37 cellular contexts compared by ENCODE assay signal in genomic region chr11:95302211-95302610, GRCh38.
"Had no signal": no experiment of that assay in that cellular context is flagged by ENCODE, and none has a peak within 500 bp of the region (broad histone marks: within the 10 kb centered on the region; RNA-seq: fewer than 3 reads in every experiment).

No MANE protein-coding gene starts in this region.

- H3K27ac ChIP-seq: adrenal gland, ascending aorta, brain microvascular endothelial cell, breast epithelium, cardiac muscle cell had no signal

- ATAC-seq: activated naive CD4-positive, alpha-beta T cell treated with anti-CD3 and anti-CD28 coated beads, Interleukin-2, amount 50 U/mL, for 72 hours; activated naive CD8-positive, alpha-beta T cell treated with anti-CD3 and anti-CD28 coated beads, Interleukin-2, amount 50 U/mL, for 24 hours; activated T-cell treated with anti-CD3 and anti-CD28 coated beads, Interleukin-2, amount 50 U/mL, for 4 hours; activated T-cell treated with anti-CD3 and anti-CD28 coated beads, Interleukin-2, amount 50 U/mL, for 72 hours; activated T-helper 17 cell treated with anti-CD3 and anti-CD28 coated beads, Interleukin-2, amount 50 U/mL, for 72 hours had no signal

- H3K9me3 ChIP-seq: adrenal gland, ascending aorta, body of pancreas, breast epithelium had no signal

- H3K4me3 Mint-ChIP-seq: activated naive CD4-positive, alpha-beta T cell treated with anti-CD3 and anti-CD28 coated beads for 36 hours; activated naive CD4-positive, alpha-beta T cell treated with anti-CD3 and anti-CD28 coated beads, Interleukin-2, amount 10 ng/mL, durations not matched to agents 7 days and 5 days; activated naive CD4-positive, alpha-beta T cell treated with anti-CD3 and anti-CD28 coated beads, Interleukin-2, amount 50 U/mL, for 24 hours; activated naive CD8-positive, alpha-beta T cell; activated naive CD8-positive, alpha-beta T cell treated with anti-CD3 and anti-CD28 coated beads for 36 hours; activated naive CD8-positive, alpha-beta T cell treated with anti-CD3 and anti-CD28 coated beads, Interleukin-2, amount 10 ng/mL, durations not matched to agents 7 days and 5 days; activated naive CD8-positive, alpha-beta T cell treated with anti-CD3 and anti-CD28 coated beads, Interleukin-2, amount 50 U/mL, for 24 hours; activated T-cell treated with anti-CD3 and anti-CD28 coated beads, Interleukin-2, amount 50 U/mL, for 24 hours; activated T-cell treated with anti-CD3 and anti-CD28 coated beads, Interleukin-2, amount 50 U/mL, for 4 hours; activated T-cell treated with anti-CD3 and anti-CD28 coated beads, Interleukin-2, amount 50 U/mL, for 72 hours; activated T-helper 1 cell treated with anti-CD3 and anti-CD28 coated beads, Interleukin-12 subunit alpha, Interleukin-12 subunit beta, Interleukin-2, Interleukin-4 antibody, amounts not matched to agents 30 ng/mL and 10 ng/mL and 1 ng/mL, durations not matched to agents 14 hours and 24 hours and 36 hours; activated T-helper 17 cell treated with anti-CD3 and anti-CD28 coated beads, Interleukin-2, amount 50 U/mL, for 72 hours; brain; central memory CD8-positive, alpha-beta T cell had no signal

- H3K36me3 ChIP-seq: adrenal gland, ascending aorta, brain microvascular endothelial cell, breast epithelium, cardiac muscle cell had no signal

- H3K4me1 ChIP-seq: ascending aorta had no signal

- DNase-seq: activated effector memory CD4-positive, alpha-beta T cell treated with anti-CD3 and anti-CD28 coated beads, Interleukin-2, amount 50 U/mL, for 16 hours; activated effector memory CD4-positive, alpha-beta T cell treated with Interleukin-2 at 50 U/mL for 16 hours; activated gamma-delta T cell; activated gamma-delta T cell treated with Interleukin-2 at 50 U/mL for 16 hours; activated naive CD4-positive, alpha-beta T cell; activated naive CD4-positive, alpha-beta T cell treated with anti-CD3 and anti-CD28 coated beads for 36 hours; activated naive CD4-positive, alpha-beta T cell treated with anti-CD3 and anti-CD28 coated beads, Interleukin-2, amount 10 ng/mL, durations not matched to agents 7 days and 5 days; activated naive CD4-positive, alpha-beta T cell treated with anti-CD3 and anti-CD28 coated beads, Interleukin-2, amount 50 U/mL, for 16 hours; activated naive CD4-positive, alpha-beta T cell treated with Interleukin-2 at 50 U/mL for 16 hours; activated naive CD8-positive, alpha-beta T cell treated with anti-CD3 and anti-CD28 coated beads for 36 hours; activated naive CD8-positive, alpha-beta T cell treated with anti-CD3 and anti-CD28 coated beads, Interleukin-2, amount 10 ng/mL, durations not matched to agents 7 days and 5 days; activated naive CD8-positive, alpha-beta T cell treated with anti-CD3 and anti-CD28 coated beads, Interleukin-2, amount 50 U/mL, for 24 hours; activated T-cell treated with anti-CD3 and anti-CD28 coated beads, Interleukin-2, amount 50 U/mL, for 1 hour; activated T-cell treated with anti-CD3 and anti-CD28 coated beads, Interleukin-2, amount 50 U/mL, for 24 hours; activated T-cell treated with anti-CD3 and anti-CD28 coated beads, Interleukin-2, amount 50 U/mL, for 4 hours; activated T-cell treated with anti-CD3 and anti-CD28 coated beads, Interleukin-2, amount 50 U/mL, for 48 hours; activated T-cell treated with anti-CD3 and anti-CD28 coated beads, Interleukin-2, amount 50 U/mL, for 72 hours; amniotic stem cell; amygdala; anterior cingulate cortex; aorta; brain microvascular endothelial cell; central memory CD4-positive, alpha-beta T cell; cerebellar nuclear complex had no signal

- H3K36me3 Mint-ChIP-seq: activated naive CD4-positive, alpha-beta T cell treated with anti-CD3 and anti-CD28 coated beads, Interleukin-2, amount 10 ng/mL, durations not matched to agents 7 days and 5 days; activated naive CD4-positive, alpha-beta T cell treated with anti-CD3 and anti-CD28 coated beads, Interleukin-2, amount 50 U/mL, for 24 hours; activated naive CD4-positive, alpha-beta T cell treated with anti-CD3 and anti-CD28 coated beads, Interleukin-2, amount 50 U/mL, for 72 hours; activated naive CD8-positive, alpha-beta T cell; activated naive CD8-positive, alpha-beta T cell treated with anti-CD3 and anti-CD28 coated beads for 36 hours; brain had no signal

- H3K4me3 ChIP-seq: adrenal gland, ascending aorta, body of pancreas, breast epithelium, cardiac muscle cell had no signal

- H3K27ac Mint-ChIP-seq: activated naive CD4-positive, alpha-beta T cell treated with anti-CD3 and anti-CD28 coated beads for 36 hours; activated naive CD4-positive, alpha-beta T cell treated with anti-CD3 and anti-CD28 coated beads, Interleukin-2, amount 10 ng/mL, durations not matched to agents 7 days and 5 days; activated naive CD4-positive, alpha-beta T cell treated with anti-CD3 and anti-CD28 coated beads, Interleukin-2, amount 50 U/mL, for 24 hours; activated naive CD4-positive, alpha-beta T cell treated with anti-CD3 and anti-CD28 coated beads, Interleukin-2, amount 50 U/mL, for 72 hours; activated naive CD8-positive, alpha-beta T cell; activated naive CD8-positive, alpha-beta T cell treated with anti-CD3 and anti-CD28 coated beads for 36 hours; activated naive CD8-positive, alpha-beta T cell treated with anti-CD3 and anti-CD28 coated beads, Interleukin-2, amount 10 ng/mL, durations not matched to agents 7 days and 5 days; activated naive CD8-positive, alpha-beta T cell treated with anti-CD3 and anti-CD28 coated beads, Interleukin-2, amount 50 U/mL, for 24 hours; activated T-cell treated with anti-CD3 and anti-CD28 coated beads, Interleukin-2, amount 50 U/mL, for 24 hours; activated T-cell treated with anti-CD3 and anti-CD28 coated beads, Interleukin-2, amount 50 U/mL, for 72 hours; activated T-helper 1 cell treated with anti-CD3 and anti-CD28 coated beads, Interleukin-12 subunit alpha, Interleukin-12 subunit beta, Interleukin-2, Interleukin-4 antibody, amounts not matched to agents 30 ng/mL and 10 ng/mL and 1 ng/mL, durations not matched to agents 14 hours and 24 hours and 36 hours; activated T-helper 17 cell treated with anti-CD3 and anti-CD28 coated beads, Interleukin-2, amount 50 U/mL, for 72 hours; activated T-helper 2 cell treated with anti-CD3 and anti-CD28 coated beads, Interferon-gamma antibody, Interleukin-2, Interleukin-4, amounts not matched to agents 10 μg/mL and 5 μg/mL and 100 μg/mL, durations not matched to agents 14 hours and 24 hours and 36 hours had no signal

- H3K27me3 ChIP-seq: adrenal gland, ascending aorta, body of pancreas, brain microvascular endothelial cell, breast epithelium, cardiac muscle cell had no signal

- H3K9me3 Mint-ChIP-seq: activated naive CD4-positive, alpha-beta T cell treated with anti-CD3 and anti-CD28 coated beads for 36 hours; activated naive CD4-positive, alpha-beta T cell treated with anti-CD3 and anti-CD28 coated beads, Interleukin-2, amount 10 ng/mL, durations not matched to agents 7 days and 5 days; activated naive CD4-positive, alpha-beta T cell treated with anti-CD3 and anti-CD28 coated beads, Interleukin-2, amount 50 U/mL, for 24 hours; activated naive CD8-positive, alpha-beta T cell treated with anti-CD3 and anti-CD28 coated beads for 36 hours; activated naive CD8-positive, alpha-beta T cell treated with anti-CD3 and anti-CD28 coated beads, Interleukin-2, amount 50 U/mL, for 24 hours; activated T-cell treated with anti-CD3 and anti-CD28 coated beads, Interleukin-2, amount 50 U/mL, for 24 hours; activated T-cell treated with anti-CD3 and anti-CD28 coated beads, Interleukin-2, amount 50 U/mL, for 4 hours; activated T-cell treated with anti-CD3 and anti-CD28 coated beads, Interleukin-2, amount 50 U/mL, for 72 hours; activated T-helper 1 cell treated with anti-CD3 and anti-CD28 coated beads, Interleukin-12 subunit alpha, Interleukin-12 subunit beta, Interleukin-2, Interleukin-4 antibody, amounts not matched to agents 30 ng/mL and 10 ng/mL and 1 ng/mL, durations not matched to agents 14 hours and 24 hours and 36 hours; activated T-helper 17 cell treated with anti-CD3 and anti-CD28 coated beads, Interleukin-2, amount 50 U/mL, for 72 hours; activated T-helper 2 cell treated with anti-CD3 and anti-CD28 coated beads, Interferon-gamma antibody, Interleukin-2, Interleukin-4, amounts not matched to agents 10 μg/mL and 5 μg/mL and 100 μg/mL, durations not matched to agents 14 hours and 24 hours and 36 hours; brain; central memory CD8-positive, alpha-beta T cell had no signal

- H3K27me3 Mint-ChIP-seq: activated naive CD4-positive, alpha-beta T cell treated with anti-CD3 and anti-CD28 coated beads, Interleukin-2, amount 10 ng/mL, durations not matched to agents 7 days and 5 days; activated naive CD4-positive, alpha-beta T cell treated with anti-CD3 and anti-CD28 coated beads, Interleukin-2, amount 50 U/mL, for 24 hours; activated naive CD8-positive, alpha-beta T cell; activated naive CD8-positive, alpha-beta T cell treated with anti-CD3 and anti-CD28 coated beads for 36 hours; activated naive CD8-positive, alpha-beta T cell treated with anti-CD3 and anti-CD28 coated beads, Interleukin-2, amount 10 ng/mL, durations not matched to agents 7 days and 5 days; activated T-cell treated with anti-CD3 and anti-CD28 coated beads, Interleukin-2, amount 50 U/mL, for 24 hours; activated T-helper 17 cell treated with anti-CD3 and anti-CD28 coated beads, Interleukin-2, amount 50 U/mL, for 72 hours had no signal
